Comparison of ENCODE assay signal across 13 cellular contexts in genomic region chr10:132704008-132704814, GRCh38.
"Had no signal": no experiment of that assay in that cellular context is flagged by ENCODE, and none has a peak within 500 bp of the region (broad histone marks: within the 10 kb centered on the region; RNA-seq: fewer than 3 reads in every experiment).

No MANE protein-coding gene starts in this region.

- H3K27ac ChIP-seq: breast epithelium, prostate gland, testis, uterus had no signal

- DNase-seq: activated CD4-positive, alpha-beta T cell treated with anti-CD3 and anti-CD28 coated beads, Interleukin-2, amount 50 U/mL, for 4 hours; activated gamma-delta T cell; activated naive CD8-positive, alpha-beta T cell treated with anti-CD3 and anti-CD28 coated beads, Interleukin-2, amount 10 ng/mL, durations not matched to agents 7 days and 5 days; activated T-cell treated with anti-CD3 and anti-CD28 coated beads, Interleukin-2, amount 50 U/mL, for 1 hour; foreskin melanocyte; naive thymus-derived CD4-positive, alpha-beta T cell; occipital lobe; stimulated activated CD4-positive, alpha-beta T cell treated with anti-CD3 and anti-CD28 coated beads, Interleukin-4, amount 100 ng/mL, for 1 hour; stimulated activated CD8-positive, alpha-beta memory T cell treated with anti-CD3 and anti-CD28 coated beads, Interleukin-4, amount 100 ng/mL, for 48 hours; testis; uterus had no signal

- H3K4me3 ChIP-seq: breast epithelium, prostate gland, testis, uterus had no signal
